In the genomic region with DNA sequence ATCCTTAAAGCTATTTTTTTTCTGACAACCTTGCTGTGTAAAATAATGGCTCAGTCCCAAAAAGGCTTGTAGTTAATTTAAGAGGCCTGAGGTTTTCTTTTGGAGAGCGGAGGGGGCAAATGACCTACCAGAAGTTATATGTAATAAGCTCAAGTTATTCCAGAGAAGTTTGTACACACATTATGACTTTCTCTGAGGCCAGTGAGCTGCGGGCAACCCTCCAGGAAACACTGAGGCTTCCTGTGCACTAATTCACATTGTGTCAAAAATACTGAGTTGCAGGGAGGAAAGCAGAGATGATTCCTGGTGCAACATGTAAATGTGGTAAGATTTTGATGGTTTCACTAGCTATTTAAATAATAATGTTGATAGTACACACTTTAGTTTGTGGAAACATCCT, we compare ENCODE assay signal across 15 cellular contexts.
DNase-seq lines count a peak whose midpoint lies in the region; ATAC-seq and TF ChIP-seq lines count a peak whose summit lies in the region.
"Had no signal": no experiment of that assay in that cellular context is flagged by ENCODE, and none has a peak within 500 bp of the region (broad histone marks: within the 10 kb centered on the region; RNA-seq: fewer than 3 reads in every experiment).

No MANE protein-coding gene starts in this region.

- peaks cover 0 to 4% of the 10 kb centered on the region in 2 donors for H3K4me1 ChIP-seq in left lung
- peaks cover 0 to 16% (median 4%) of the 10 kb centered on the region in 4 donors for H3K4me1 ChIP-seq in transverse colon
- H3K4me1 ChIP-seq: parathyroid adenoma had no signal

- ATAC-seq in activated naive CD4-positive, alpha-beta T cell treated with anti-CD3 and anti-CD28 coated beads, Interleukin-2, amount 50 U/mL, for 72 hours = no peak
- ATAC-seq in left lung (peak; percentile 52), GM21447 (IDR thresholded peaks at IDR 0.05; ENCODE audit: unreplicated experiment) (no peak), GM21360 (IDR thresholded peaks at IDR 0.05; ENCODE audit: unreplicated experiment) (no peak)
- ATAC-seq: stimulated activated naive B cell treated with anti-CD40 and anti-IgM and Interleukin-4, amounts not matched to agents 10 μg/mL and 1 μg/mL and 100 μg/mL, for 72 hours had no signal

- H3K27ac ChIP-seq in left lung (no peak overlapping the region), transverse colon (peak overlapping the region in 3 of 4 donors; percentile 32 to 46 (median 32))
- H3K27ac ChIP-seq: parathyroid adenoma, RWPE1 had no signal

- no peak overlapping the region for H3K27ac Mint-ChIP-seq in activated naive CD4-positive, alpha-beta T cell treated with anti-CD3 and anti-CD28 coated beads, Interleukin-2, amount 10 ng/mL, durations not matched to agents 7 days and 5 days
- H3K27ac Mint-ChIP-seq in activated naive CD4-positive, alpha-beta T cell treated with anti-CD3 and anti-CD28 coated beads, Interleukin-2, amount 50 U/mL, for 72 hours = no peak overlapping the region
- H3K27ac Mint-ChIP-seq: CD4-positive, CD25-positive, alpha-beta regulatory T cell; stimulated activated naive B cell treated with anti-CD40 and anti-IgM and Interleukin-4, amounts not matched to agents 10 μg/mL and 1 μg/mL and 100 μg/mL, for 72 hours had no signal

- H3K9me3 Mint-ChIP-seq in activated naive CD4-positive, alpha-beta T cell treated with anti-CD3 and anti-CD28 coated beads, Interleukin-2, amount 10 ng/mL, durations not matched to agents 7 days and 5 days = no peaks in the 10 kb centered on the region
- no peaks in the 10 kb centered on the region for H3K9me3 Mint-ChIP-seq in activated naive CD4-positive, alpha-beta T cell treated with anti-CD3 and anti-CD28 coated beads, Interleukin-2, amount 50 U/mL, for 72 hours
- H3K9me3 Mint-ChIP-seq: CD4-positive, CD25-positive, alpha-beta regulatory T cell; stimulated activated naive B cell treated with anti-CD40 and anti-IgM and Interleukin-4, amounts not matched to agents 10 μg/mL and 1 μg/mL and 100 μg/mL, for 72 hours had no signal

- no peaks in the 10 kb centered on the region for H3K27me3 ChIP-seq in left lung
- H3K27me3 ChIP-seq in transverse colon = no peaks in the 10 kb centered on the region

- intact Hi-C loops in left lung (cut with DNase I) (no loop called here), transverse colon (cut with DNase I; ENCODE audit: low total_unique reads) (loop anchor here (10.0 kb wide), 1 partner anchor 284 kb away; no protein-coding TSS in a partner anchor)

- H3K36me3 ChIP-seq in left lung (no peaks in the 10 kb centered on the region), transverse colon (no peaks in the 10 kb centered on the region)

- TF ChIP-seq CTCF in cardiac fibroblast (IDR thresholded peaks at IDR 0.05; ENCODE audit: low read depth, low read length) (no peak), left lung (IDR thresholded peaks at IDR 0.05) (no peak), transverse colon (IDR thresholded peaks at IDR 0.05) (no peak)

- no peak for TF ChIP-seq EP300 in transverse colon (IDR thresholded peaks at IDR 0.05; ENCODE audit: low read depth)

- CTCF ChIA-PET in activated naive CD4-positive, alpha-beta T cell treated with anti-CD3 and anti-CD28 coated beads, Interleukin-2, amount 10 ng/mL, durations not matched to agents 7 days and 5 days (lab: Charles Lee) = no interaction called here

- no peaks in the 10 kb centered on the region for H3K36me3 Mint-ChIP-seq in activated naive CD4-positive, alpha-beta T cell treated with anti-CD3 and anti-CD28 coated beads, Interleukin-2, amount 10 ng/mL, durations not matched to agents 7 days and 5 days
- H3K36me3 Mint-ChIP-seq in activated naive CD4-positive, alpha-beta T cell treated with anti-CD3 and anti-CD28 coated beads, Interleukin-2, amount 50 U/mL, for 72 hours = peaks cover 0 to 4% of the 10 kb centered on the region in 2 donors
- H3K36me3 Mint-ChIP-seq: CD4-positive, CD25-positive, alpha-beta regulatory T cell; stimulated activated naive B cell treated with anti-CD40 and anti-IgM and Interleukin-4, amounts not matched to agents 10 μg/mL and 1 μg/mL and 100 μg/mL, for 72 hours had no signal

- peak; percentile 21 for DNase-seq in activated naive CD4-positive, alpha-beta T cell treated with anti-CD3 and anti-CD28 coated beads, Interleukin-2, amount 10 ng/mL, durations not matched to agents 7 days and 5 days
- no peak for DNase-seq in activated naive CD4-positive, alpha-beta T cell treated with anti-CD3 and anti-CD28 coated beads, Interleukin-2, amount 50 U/mL, for 72 hours (ENCODE audit: low spot score in 2 of 2)
- DNase-seq in cardiac fibroblast (ENCODE audit: low read depth in 2 of 2) (peak; percentile 17 to 56), left lung (no peak), transverse colon (no peak)
- DNase-seq in activated CD4-positive, alpha-beta T cell treated with anti-CD3 and anti-CD28 coated beads, Interleukin-2, amount 50 U/mL, for 48 hours = no peak
- DNase-seq: anterior cingulate cortex; CD4-positive, CD25-positive, alpha-beta regulatory T cell; hippocampal formation; stimulated activated naive B cell treated with anti-CD40 and anti-IgM and Interleukin-4, amounts not matched to agents 10 μg/mL and 1 μg/mL and 100 μg/mL, for 72 hours; T-helper 1 cell had no signal

- TF ChIP-seq POLR2A in transverse colon (IDR thresholded peaks at IDR 0.05) = no peak

- H3K9me3 ChIP-seq in left lung = no peaks in the 10 kb centered on the region
- H3K9me3 ChIP-seq in transverse colon = no peaks in the 10 kb centered on the region

- 35 to 50% methylated on average over 1 to 2 of the region's 2 CpGs for WGBS in transverse colon (ENCODE audit: low coverage in 1 of 2), 2 donors

- H3K27me3 Mint-ChIP-seq in activated naive CD4-positive, alpha-beta T cell treated with anti-CD3 and anti-CD28 coated beads, Interleukin-2, amount 10 ng/mL, durations not matched to agents 7 days and 5 days = peaks cover 21% of the 10 kb centered on the region
- H3K27me3 Mint-ChIP-seq: CD4-positive, CD25-positive, alpha-beta regulatory T cell had no signal

- H3K4me1 Mint-ChIP-seq in activated naive CD4-positive, alpha-beta T cell treated with anti-CD3 and anti-CD28 coated beads, Interleukin-2, amount 10 ng/mL, durations not matched to agents 7 days and 5 days = peaks cover 26% of the 10 kb centered on the region

- in situ Hi-C loops in transverse colon (cut with MboI; ENCODE audit: low pct_ligation_motif_present in 1 of 4, low pct_unique_long_range_greater_than_20kb in 1 of 4, low sequenced_read_pairs in 3 of 4) = loop anchor here (10.0 to 25.0 kb wide), 3 partner anchors 186 to 294 kb away; a partner anchor contains a TSS

- H3K4me3 ChIP-seq in cardiac fibroblast (replicated peaks in 1 of 2; ENCODE audit: low read depth in 2 of 2, low read length in 2 of 2) = no peak overlapping the region
- H3K4me3 ChIP-seq in left lung = no peak overlapping the region
- no peak overlapping the region for H3K4me3 ChIP-seq in transverse colon

- no peak overlapping the region for H3K4me3 Mint-ChIP-seq in activated naive CD4-positive, alpha-beta T cell treated with anti-CD3 and anti-CD28 coated beads, Interleukin-2, amount 10 ng/mL, durations not matched to agents 7 days and 5 days
- H3K4me3 Mint-ChIP-seq: CD4-positive, CD25-positive, alpha-beta regulatory T cell; stimulated activated naive B cell treated with anti-CD40 and anti-IgM and Interleukin-4, amounts not matched to agents 10 μg/mL and 1 μg/mL and 100 μg/mL, for 72 hours had no signal

Comparison
In these comparisons a context has a peak if more than half of its experiments do, and no peak if none do; other contexts are left out.
1. DNase-seq: peak in activated naive CD4-positive, alpha-beta T cell treated with anti-CD3 and anti-CD28 coated beads, Interleukin-2, amount 10 ng/mL, durations not matched to agents 7 days and 5 days (single experiment) and cardiac fibroblast (2 of 2); none in activated naive CD4-positive, alpha-beta T cell treated with anti-CD3 and anti-CD28 coated beads, Interleukin-2, amount 50 U/mL, for 72 hours (0 of 2), left lung (0 of 2), transverse colon (single experiment) and activated CD4-positive, alpha-beta T cell treated with anti-CD3 and anti-CD28 coated beads, Interleukin-2, amount 50 U/mL, for 48 hours (0 of 2).
2. H3K27ac ChIP-seq: peak in transverse colon (3 of 4); none in left lung (0 of 2).